Comparison of ENCODE assay signal across 1 cellular context in the genomic region with DNA sequence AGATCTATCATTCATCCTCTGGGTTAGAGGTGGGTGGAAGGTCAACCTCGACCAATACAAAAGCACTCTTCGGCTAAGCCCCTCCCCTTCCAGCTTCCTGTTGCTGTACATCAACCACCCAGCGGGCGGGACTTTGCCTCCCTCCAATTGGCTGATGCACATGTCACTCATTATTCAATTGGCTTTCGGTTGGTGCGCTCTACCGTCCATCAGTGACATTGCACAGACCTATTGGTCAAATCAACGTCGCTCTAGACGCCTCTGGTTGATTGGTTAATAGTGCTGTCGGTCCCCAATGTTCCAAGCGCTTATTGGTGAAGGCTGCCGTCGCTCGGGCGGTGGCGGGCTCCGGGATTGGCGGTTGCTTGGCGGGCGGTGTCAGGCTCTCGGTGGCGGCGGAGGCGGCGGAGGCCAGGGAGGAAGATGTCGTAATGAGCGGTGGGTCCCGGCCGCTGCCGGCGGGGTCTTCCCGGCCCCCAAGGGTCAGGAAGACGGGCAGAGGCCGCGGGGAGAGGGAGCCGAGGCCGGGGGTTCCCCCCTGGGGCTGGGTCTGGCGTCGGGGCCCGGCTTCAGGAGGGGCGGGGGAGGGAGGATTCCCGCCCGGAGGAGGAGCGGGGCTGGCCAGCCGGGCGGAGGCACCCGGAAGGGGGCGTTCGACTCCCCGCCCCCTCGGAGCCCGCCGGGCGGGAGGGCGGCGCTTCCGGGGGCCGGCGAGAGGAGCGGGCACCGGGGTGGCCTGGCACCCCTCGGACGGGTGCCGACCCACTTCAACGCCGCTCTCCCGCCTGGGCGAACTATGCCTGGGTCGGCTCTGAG.
TF ChIP-seq lines count a peak whose summit lies in the region.

A gene (plus strand): TSS at position 381 of the 816 bp plus-strand sequence. CDS start 51 bp downstream, at position 432.

TF ChIP-seq in K562, 482 proteins besides CTCF, POLR2A, EP300 and RAD21 (continued from another document and continues in another):
- TF ChIP-seq, protein P1, sequence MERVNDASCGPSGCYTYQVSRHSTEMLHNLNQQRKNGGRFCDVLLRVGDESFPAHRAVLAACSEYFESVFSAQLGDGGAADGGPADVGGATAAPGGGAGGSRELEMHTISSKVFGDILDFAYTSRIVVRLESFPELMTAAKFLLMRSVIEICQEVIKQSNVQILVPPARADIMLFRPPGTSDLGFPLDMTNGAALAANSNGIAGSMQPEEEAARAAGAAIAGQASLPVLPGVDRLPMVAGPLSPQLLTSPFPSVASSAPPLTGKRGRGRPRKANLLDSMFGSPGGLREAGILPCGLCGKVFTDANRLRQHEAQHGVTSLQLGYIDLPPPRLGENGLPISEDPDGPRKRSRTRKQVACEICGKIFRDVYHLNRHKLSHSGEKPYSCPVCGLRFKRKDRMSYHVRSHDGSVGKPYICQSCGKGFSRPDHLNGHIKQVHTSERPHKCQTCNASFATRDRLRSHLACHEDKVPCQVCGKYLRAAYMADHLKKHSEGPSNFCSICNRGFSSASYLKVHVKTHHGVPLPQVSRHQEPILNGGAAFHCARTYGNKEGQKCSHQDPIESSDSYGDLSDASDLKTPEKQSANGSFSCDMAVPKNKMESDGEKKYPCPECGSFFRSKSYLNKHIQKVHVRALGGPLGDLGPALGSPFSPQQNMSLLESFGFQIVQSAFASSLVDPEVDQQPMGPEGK (CRISPR knock-in tag; IDR thresholded peaks at IDR 0.05; ENCODE audit: borderline replicate concordance), result no peak
- TF ChIP-seq ARNT (IDR thresholded peaks at IDR 0.05), result no peak
- TF ChIP-seq NFYB (IDR thresholded peaks at IDR 0.05; ENCODE audit: extremely low read depth, insufficient read length), result peak; percentile 99
- no peak for TF ChIP-seq ADNP (tag; IDR thresholded peaks at IDR 0.05)
- TF ChIP-seq, protein P2, sequence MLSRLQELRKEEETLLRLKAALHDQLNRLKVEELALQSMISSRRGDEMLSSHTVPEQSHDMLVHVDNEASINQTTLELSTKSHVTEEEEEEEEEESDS (CRISPR knock-in tag; IDR thresholded peaks at IDR 0.05), result no peak
- TF ChIP-seq PTBP1 (IDR thresholded peaks at IDR 0.05; ENCODE audit: low read depth, low read length), result no peak
- no peak for TF ChIP-seq ZNF551 (CRISPR knock-in tag; IDR thresholded peaks at IDR 0.05)
- TF ChIP-seq ETV5 (CRISPR knock-in tag; IDR thresholded peaks at IDR 0.05; ENCODE audit: low read depth), result peak; percentile 31
- TF ChIP-seq MECOM (CRISPR knock-in tag; IDR thresholded peaks at IDR 0.05), result no peak
- peak; percentile 78 for TF ChIP-seq PHF8 (IDR thresholded peaks at IDR 0.05; ENCODE audit: borderline replicate concordance, low read length)
- no peak for TF ChIP-seq TEAD4 (IDR thresholded peaks at IDR 0.05; ENCODE audit: low read length)
- TF ChIP-seq TEAD4 (CRISPR knock-in tag; IDR thresholded peaks at IDR 0.05; ENCODE audit: borderline replicate concordance), result no peak
- peak; percentile 96 for TF ChIP-seq NR2C2 (CRISPR knock-in tag; IDR thresholded peaks at IDR 0.05)
- TF ChIP-seq NR2C2 (tag; IDR thresholded peaks at IDR 0.05), result peak; percentile 99
- TF ChIP-seq ZBTB8A (IDR thresholded peaks at IDR 0.05; ENCODE audit: partially characterized antibody), result no peak
- TF ChIP-seq SAP30 (IDR thresholded peaks at IDR 0.05; ENCODE audit: borderline replicate concordance, insufficient read depth, low read depth, low read length, poor library complexity, severe bottlenecking), result peak; percentile 78
- TF ChIP-seq, protein P3, sequence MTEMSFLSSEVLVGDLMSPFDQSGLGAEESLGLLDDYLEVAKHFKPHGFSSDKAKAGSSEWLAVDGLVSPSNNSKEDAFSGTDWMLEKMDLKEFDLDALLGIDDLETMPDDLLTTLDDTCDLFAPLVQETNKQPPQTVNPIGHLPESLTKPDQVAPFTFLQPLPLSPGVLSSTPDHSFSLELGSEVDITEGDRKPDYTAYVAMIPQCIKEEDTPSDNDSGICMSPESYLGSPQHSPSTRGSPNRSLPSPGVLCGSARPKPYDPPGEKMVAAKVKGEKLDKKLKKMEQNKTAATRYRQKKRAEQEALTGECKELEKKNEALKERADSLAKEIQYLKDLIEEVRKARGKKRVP (CRISPR knock-in tag; IDR thresholded peaks at IDR 0.05), result 0 out of 2 replicates have a peak, but pooled peaks have one; percentile 23
- 0 out of 2 replicates have a peak, but pooled peaks have one; percentile 25 for TF ChIP-seq ZNF324 (CRISPR knock-in tag; IDR thresholded peaks at IDR 0.05)
- TF ChIP-seq ARID1B (IDR thresholded peaks at IDR 0.05), result no peak
- TF ChIP-seq MYBL2 (IDR thresholded peaks at IDR 0.05; ENCODE audit: low read depth), result no peak
- no peak for TF ChIP-seq MYBL2 (CRISPR knock-in tag; IDR thresholded peaks at IDR 0.05; ENCODE audit: borderline replicate concordance)
- TF ChIP-seq ZFP1 (CRISPR knock-in tag; IDR thresholded peaks at IDR 0.05), result no peak
- TF ChIP-seq, protein P4, sequence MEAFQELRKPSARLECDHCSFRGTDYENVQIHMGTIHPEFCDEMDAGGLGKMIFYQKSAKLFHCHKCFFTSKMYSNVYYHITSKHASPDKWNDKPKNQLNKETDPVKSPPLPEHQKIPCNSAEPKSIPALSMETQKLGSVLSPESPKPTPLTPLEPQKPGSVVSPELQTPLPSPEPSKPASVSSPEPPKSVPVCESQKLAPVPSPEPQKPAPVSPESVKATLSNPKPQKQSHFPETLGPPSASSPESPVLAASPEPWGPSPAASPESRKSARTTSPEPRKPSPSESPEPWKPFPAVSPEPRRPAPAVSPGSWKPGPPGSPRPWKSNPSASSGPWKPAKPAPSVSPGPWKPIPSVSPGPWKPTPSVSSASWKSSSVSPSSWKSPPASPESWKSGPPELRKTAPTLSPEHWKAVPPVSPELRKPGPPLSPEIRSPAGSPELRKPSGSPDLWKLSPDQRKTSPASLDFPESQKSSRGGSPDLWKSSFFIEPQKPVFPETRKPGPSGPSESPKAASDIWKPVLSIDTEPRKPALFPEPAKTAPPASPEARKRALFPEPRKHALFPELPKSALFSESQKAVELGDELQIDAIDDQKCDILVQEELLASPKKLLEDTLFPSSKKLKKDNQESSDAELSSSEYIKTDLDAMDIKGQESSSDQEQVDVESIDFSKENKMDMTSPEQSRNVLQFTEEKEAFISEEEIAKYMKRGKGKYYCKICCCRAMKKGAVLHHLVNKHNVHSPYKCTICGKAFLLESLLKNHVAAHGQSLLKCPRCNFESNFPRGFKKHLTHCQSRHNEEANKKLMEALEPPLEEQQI (IDR thresholded peaks at IDR 0.05), result no peak
- TF ChIP-seq, protein P5, sequence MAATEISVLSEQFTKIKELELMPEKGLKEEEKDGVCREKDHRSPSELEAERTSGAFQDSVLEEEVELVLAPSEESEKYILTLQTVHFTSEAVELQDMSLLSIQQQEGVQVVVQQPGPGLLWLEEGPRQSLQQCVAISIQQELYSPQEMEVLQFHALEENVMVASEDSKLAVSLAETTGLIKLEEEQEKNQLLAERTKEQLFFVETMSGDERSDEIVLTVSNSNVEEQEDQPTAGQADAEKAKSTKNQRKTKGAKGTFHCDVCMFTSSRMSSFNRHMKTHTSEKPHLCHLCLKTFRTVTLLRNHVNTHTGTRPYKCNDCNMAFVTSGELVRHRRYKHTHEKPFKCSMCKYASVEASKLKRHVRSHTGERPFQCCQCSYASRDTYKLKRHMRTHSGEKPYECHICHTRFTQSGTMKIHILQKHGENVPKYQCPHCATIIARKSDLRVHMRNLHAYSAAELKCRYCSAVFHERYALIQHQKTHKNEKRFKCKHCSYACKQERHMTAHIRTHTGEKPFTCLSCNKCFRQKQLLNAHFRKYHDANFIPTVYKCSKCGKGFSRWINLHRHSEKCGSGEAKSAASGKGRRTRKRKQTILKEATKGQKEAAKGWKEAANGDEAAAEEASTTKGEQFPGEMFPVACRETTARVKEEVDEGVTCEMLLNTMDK (IDR thresholded peaks at IDR 0.05; ENCODE audit: borderline replicate concordance, insufficient read depth, low read depth, low read length, poor library complexity, severe bottlenecking), result peak; percentile 48
- TF ChIP-seq KAT2B (IDR thresholded peaks at IDR 0.05; ENCODE audit: low read depth, low read length), result no peak
- TF ChIP-seq ZNF347 (CRISPR knock-in tag; IDR thresholded peaks at IDR 0.05; ENCODE audit: low read depth), result no peak
- TF ChIP-seq, protein P6, sequence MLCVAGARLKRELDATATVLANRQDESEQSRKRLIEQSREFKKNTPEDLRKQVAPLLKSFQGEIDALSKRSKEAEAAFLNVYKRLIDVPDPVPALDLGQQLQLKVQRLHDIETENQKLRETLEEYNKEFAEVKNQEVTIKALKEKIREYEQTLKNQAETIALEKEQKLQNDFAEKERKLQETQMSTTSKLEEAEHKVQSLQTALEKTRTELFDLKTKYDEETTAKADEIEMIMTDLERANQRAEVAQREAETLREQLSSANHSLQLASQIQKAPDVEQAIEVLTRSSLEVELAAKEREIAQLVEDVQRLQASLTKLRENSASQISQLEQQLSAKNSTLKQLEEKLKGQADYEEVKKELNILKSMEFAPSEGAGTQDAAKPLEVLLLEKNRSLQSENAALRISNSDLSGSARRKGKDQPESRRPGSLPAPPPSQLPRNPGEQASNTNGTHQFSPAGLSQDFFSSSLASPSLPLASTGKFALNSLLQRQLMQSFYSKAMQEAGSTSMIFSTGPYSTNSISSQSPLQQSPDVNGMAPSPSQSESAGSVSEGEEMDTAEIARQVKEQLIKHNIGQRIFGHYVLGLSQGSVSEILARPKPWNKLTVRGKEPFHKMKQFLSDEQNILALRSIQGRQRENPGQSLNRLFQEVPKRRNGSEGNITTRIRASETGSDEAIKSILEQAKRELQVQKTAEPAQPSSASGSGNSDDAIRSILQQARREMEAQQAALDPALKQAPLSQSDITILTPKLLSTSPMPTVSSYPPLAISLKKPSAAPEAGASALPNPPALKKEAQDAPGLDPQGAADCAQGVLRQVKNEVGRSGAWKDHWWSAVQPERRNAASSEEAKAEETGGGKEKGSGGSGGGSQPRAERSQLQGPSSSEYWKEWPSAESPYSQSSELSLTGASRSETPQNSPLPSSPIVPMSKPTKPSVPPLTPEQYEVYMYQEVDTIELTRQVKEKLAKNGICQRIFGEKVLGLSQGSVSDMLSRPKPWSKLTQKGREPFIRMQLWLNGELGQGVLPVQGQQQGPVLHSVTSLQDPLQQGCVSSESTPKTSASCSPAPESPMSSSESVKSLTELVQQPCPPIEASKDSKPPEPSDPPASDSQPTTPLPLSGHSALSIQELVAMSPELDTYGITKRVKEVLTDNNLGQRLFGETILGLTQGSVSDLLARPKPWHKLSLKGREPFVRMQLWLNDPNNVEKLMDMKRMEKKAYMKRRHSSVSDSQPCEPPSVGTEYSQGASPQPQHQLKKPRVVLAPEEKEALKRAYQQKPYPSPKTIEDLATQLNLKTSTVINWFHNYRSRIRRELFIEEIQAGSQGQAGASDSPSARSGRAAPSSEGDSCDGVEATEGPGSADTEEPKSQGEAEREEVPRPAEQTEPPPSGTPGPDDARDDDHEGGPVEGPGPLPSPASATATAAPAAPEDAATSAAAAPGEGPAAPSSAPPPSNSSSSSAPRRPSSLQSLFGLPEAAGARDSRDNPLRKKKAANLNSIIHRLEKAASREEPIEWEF (CRISPR knock-in tag; IDR thresholded peaks at IDR 0.05), result no peak
- TF ChIP-seq ZNF780A (CRISPR knock-in tag; IDR thresholded peaks at IDR 0.05), result no peak
- no peak for TF ChIP-seq ZNF57 (CRISPR knock-in tag; IDR thresholded peaks at IDR 0.05)
- TF ChIP-seq RFX1 (IDR thresholded peaks at IDR 0.05), result peak; percentile 83
- no peak for TF ChIP-seq BRD9 (IDR thresholded peaks at IDR 0.05; ENCODE audit: low read depth, partially characterized antibody)
- TF ChIP-seq CXXC5 (CRISPR knock-in tag; IDR thresholded peaks at IDR 0.05), result peak; percentile 93
- no peak for TF ChIP-seq MCM7 (IDR thresholded peaks at IDR 0.05)
- TF ChIP-seq, protein P7, sequence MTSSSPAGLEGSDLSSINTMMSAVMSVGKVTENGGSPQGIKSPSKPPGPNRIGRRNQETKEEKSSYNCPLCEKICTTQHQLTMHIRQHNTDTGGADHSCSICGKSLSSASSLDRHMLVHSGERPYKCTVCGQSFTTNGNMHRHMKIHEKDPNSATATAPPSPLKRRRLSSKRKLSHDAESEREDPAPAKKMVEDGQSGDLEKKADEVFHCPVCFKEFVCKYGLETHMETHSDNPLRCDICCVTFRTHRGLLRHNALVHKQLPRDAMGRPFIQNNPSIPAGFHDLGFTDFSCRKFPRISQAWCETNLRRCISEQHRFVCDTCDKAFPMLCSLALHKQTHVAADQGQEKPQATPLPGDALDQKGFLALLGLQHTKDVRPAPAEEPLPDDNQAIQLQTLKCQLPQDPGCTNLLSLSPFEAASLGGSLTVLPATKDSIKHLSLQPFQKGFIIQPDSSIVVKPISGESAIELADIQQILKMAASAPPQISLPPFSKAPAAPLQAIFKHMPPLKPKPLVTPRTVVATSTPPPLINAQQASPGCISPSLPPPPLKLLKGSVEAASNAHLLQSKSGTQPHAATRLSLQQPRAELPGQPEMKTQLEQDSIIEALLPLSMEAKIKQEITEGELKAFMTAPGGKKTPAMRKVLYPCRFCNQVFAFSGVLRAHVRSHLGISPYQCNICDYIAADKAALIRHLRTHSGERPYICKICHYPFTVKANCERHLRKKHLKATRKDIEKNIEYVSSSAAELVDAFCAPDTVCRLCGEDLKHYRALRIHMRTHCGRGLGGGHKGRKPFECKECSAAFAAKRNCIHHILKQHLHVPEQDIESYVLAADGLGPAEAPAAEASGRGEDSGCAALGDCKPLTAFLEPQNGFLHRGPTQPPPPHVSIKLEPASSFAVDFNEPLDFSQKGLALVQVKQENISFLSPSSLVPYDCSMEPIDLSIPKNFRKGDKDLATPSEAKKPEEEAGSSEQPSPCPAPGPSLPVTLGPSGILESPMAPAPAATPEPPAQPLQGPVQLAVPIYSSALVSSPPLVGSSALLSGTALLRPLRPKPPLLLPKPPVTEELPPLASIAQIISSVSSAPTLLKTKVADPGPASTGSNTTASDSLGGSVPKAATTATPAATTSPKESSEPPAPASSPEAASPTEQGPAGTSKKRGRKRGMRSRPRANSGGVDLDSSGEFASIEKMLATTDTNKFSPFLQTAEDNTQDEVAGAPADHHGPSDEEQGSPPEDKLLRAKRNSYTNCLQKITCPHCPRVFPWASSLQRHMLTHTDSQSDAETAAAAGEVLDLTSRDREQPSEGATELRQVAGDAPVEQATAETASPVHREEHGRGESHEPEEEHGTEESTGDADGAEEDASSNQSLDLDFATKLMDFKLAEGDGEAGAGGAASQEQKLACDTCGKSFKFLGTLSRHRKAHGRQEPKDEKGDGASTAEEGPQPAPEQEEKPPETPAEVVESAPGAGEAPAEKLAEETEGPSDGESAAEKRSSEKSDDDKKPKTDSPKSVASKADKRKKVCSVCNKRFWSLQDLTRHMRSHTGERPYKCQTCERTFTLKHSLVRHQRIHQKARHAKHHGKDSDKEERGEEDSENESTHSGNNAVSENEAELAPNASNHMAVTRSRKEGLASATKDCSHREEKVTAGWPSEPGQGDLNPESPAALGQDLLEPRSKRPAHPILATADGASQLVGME (CRISPR knock-in tag; IDR thresholded peaks at IDR 0.05), result no peak
- TF ChIP-seq THRAP3 (IDR thresholded peaks at IDR 0.05; ENCODE audit: borderline replicate concordance), result no peak
- no peak for TF ChIP-seq OTX1 (CRISPR knock-in tag; IDR thresholded peaks at IDR 0.05)
- TF ChIP-seq RBM39 (optimal IDR thresholded peaks at IDR 0.05; ENCODE audit: low read depth, low read length), result no peak
- TF ChIP-seq NCOA4 (IDR thresholded peaks at IDR 0.05; ENCODE audit: partially characterized antibody), result no peak
- TF ChIP-seq TCF7L2 (IDR thresholded peaks at IDR 0.05; ENCODE audit: low read depth, low read length), result no peak
- no peak for TF ChIP-seq TAF7 (tag; IDR thresholded peaks at IDR 0.05)
- TF ChIP-seq HIVEP1 (CRISPR knock-in tag; IDR thresholded peaks at IDR 0.05), result peak; percentile 24; the same call in 1 of the 2 replicates
